1 cellular context compared by ENCODE assay signal in the genomic region with DNA sequence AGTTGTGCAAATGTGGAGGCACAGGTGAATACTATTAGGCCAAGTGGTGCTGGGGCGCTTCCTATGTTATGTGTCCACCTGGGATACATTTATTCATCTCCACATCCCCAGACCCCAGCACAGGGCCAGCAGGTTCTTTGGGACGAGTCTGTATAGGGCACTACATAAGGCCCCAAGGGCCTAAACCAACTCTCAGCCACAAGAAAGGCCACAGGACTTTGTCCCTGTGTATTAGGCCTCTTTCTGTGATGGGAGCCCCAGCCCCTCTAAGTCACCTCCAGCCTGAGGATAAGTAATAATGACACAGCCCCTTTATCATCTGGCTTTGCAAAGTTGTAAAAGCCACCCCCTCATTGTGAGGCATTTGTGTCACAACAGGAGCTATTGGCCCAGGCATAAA.
TF ChIP-seq lines count a peak whose summit lies in the region.

No MANE protein-coding gene starts in this region.

TF ChIP-seq in HCT116, 20 proteins besides CTCF, POLR2A, EP300 and RAD21:
- TF ChIP-seq ELF1 (IDR thresholded peaks at IDR 0.05; ENCODE audit: borderline replicate concordance, low read depth): no peak
- no peak for TF ChIP-seq ZBTB33 (IDR thresholded peaks at IDR 0.05; ENCODE audit: extremely low read depth, insufficient replicate concordance, low read length)
- no peak for TF ChIP-seq SIN3A (IDR thresholded peaks at IDR 0.05; ENCODE audit: low read depth)
- TF ChIP-seq EGR1 (IDR thresholded peaks at IDR 0.05; ENCODE audit: low read depth): no peak
- TF ChIP-seq ZFX (IDR thresholded peaks at IDR 0.05): no peak
- no peak for TF ChIP-seq MAX (IDR thresholded peaks at IDR 0.05)
- no peak for TF ChIP-seq CBX3 (IDR thresholded peaks at IDR 0.05; ENCODE audit: low read depth)
- no peak for TF ChIP-seq YY1 (IDR thresholded peaks at IDR 0.05; ENCODE audit: extremely low read depth, insufficient replicate concordance, low read depth, low read length)
- TF ChIP-seq, protein P1, sequence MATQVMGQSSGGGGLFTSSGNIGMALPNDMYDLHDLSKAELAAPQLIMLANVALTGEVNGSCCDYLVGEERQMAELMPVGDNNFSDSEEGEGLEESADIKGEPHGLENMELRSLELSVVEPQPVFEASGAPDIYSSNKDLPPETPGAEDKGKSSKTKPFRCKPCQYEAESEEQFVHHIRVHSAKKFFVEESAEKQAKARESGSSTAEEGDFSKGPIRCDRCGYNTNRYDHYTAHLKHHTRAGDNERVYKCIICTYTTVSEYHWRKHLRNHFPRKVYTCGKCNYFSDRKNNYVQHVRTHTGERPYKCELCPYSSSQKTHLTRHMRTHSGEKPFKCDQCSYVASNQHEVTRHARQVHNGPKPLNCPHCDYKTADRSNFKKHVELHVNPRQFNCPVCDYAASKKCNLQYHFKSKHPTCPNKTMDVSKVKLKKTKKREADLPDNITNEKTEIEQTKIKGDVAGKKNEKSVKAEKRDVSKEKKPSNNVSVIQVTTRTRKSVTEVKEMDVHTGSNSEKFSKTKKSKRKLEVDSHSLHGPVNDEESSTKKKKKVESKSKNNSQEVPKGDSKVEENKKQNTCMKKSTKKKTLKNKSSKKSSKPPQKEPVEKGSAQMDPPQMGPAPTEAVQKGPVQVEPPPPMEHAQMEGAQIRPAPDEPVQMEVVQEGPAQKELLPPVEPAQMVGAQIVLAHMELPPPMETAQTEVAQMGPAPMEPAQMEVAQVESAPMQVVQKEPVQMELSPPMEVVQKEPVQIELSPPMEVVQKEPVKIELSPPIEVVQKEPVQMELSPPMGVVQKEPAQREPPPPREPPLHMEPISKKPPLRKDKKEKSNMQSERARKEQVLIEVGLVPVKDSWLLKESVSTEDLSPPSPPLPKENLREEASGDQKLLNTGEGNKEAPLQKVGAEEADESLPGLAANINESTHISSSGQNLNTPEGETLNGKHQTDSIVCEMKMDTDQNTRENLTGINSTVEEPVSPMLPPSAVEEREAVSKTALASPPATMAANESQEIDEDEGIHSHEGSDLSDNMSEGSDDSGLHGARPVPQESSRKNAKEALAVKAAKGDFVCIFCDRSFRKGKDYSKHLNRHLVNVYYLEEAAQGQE (IDR thresholded peaks at IDR 0.05; ENCODE audit: low read depth): no peak
TF ChIP-seq in HCT116: peak in this region for 0.
